In genomic region chr11:62545437-62546243, GRCh38 we compare ENCODE assay signal across 1 cellular context.
A peak's percentile ranks its signal among the peaks of the same experiment; 100 is the strongest.
TF ChIP-seq lines count a peak whose summit lies in the region.

No MANE protein-coding gene starts in this region.

TF ChIP-seq in WTC11, 78 proteins besides CTCF, POLR2A, EP300 and RAD21 (continued from another document):
- TF ChIP-seq ATF6 (CRISPR knock-in tag; IDR thresholded peaks at IDR 0.05) (no peak), FOXP1 (CRISPR knock-in tag; IDR thresholded peaks at IDR 0.05; ENCODE audit: borderline replicate concordance) (peak; percentile 34; the same call in 1 of the 2 replicates), JUN (CRISPR knock-in tag; IDR thresholded peaks at IDR 0.05) (no peak; the same call in 1 of the 2 replicates), ZNF423 (CRISPR knock-in tag; IDR thresholded peaks at IDR 0.05) (no peak), CBFB (CRISPR knock-in tag; IDR thresholded peaks at IDR 0.05; ENCODE audit: low read depth) (no peak), PRDM15 (CRISPR knock-in tag; IDR thresholded peaks at IDR 0.05) (no peak), MYBL2 (CRISPR knock-in tag; IDR thresholded peaks at IDR 0.05) (no peak), ZNF512 (CRISPR knock-in tag; IDR thresholded peaks at IDR 0.05; ENCODE audit: borderline replicate concordance) (no peak), FOXK1 (CRISPR knock-in tag; IDR thresholded peaks at IDR 0.05) (no peak), NFYB (CRISPR knock-in tag; conservative IDR thresholded peaks at IDR 0.05; ENCODE audit: low read depth) (no peak), ZNF232 (CRISPR knock-in tag; IDR thresholded peaks at IDR 0.05) (no peak), OVOL2 (CRISPR knock-in tag; IDR thresholded peaks at IDR 0.05; ENCODE audit: borderline replicate concordance) (no peak), FOXJ3 (CRISPR knock-in tag; IDR thresholded peaks at IDR 0.05; ENCODE audit: borderline replicate concordance) (no peak), GTF2I (CRISPR knock-in tag; conservative IDR thresholded peaks at IDR 0.05) (no peak), SP1 (CRISPR knock-in tag; conservative IDR thresholded peaks at IDR 0.05) (peak; percentile 48; the same call in 1 of the 2 replicates), NR1H2 (CRISPR knock-in tag; IDR thresholded peaks at IDR 0.05) (no peak), TEAD4 (CRISPR knock-in tag; IDR thresholded peaks at IDR 0.05) (no peak), ZNF219 (CRISPR knock-in tag; IDR thresholded peaks at IDR 0.05; ENCODE audit: borderline replicate concordance) (0 out of 2 replicates have a peak, but pooled peaks have one; percentile 54), ZNF263 (CRISPR knock-in tag; IDR thresholded peaks at IDR 0.05; ENCODE audit: low read depth) (peak; percentile 87), GABPB1 (CRISPR knock-in tag; IDR thresholded peaks at IDR 0.05) (no peak), E2F4 (CRISPR knock-in tag; IDR thresholded peaks at IDR 0.05; ENCODE audit: borderline replicate concordance, low read depth) (no peak), FOXP4 (CRISPR knock-in tag; IDR thresholded peaks at IDR 0.05) (no peak; the same call in 1 of the 2 replicates), ERG (CRISPR knock-in tag; IDR thresholded peaks at IDR 0.05) (no peak)
